1 cellular context compared by ENCODE assay signal in the genomic region with DNA sequence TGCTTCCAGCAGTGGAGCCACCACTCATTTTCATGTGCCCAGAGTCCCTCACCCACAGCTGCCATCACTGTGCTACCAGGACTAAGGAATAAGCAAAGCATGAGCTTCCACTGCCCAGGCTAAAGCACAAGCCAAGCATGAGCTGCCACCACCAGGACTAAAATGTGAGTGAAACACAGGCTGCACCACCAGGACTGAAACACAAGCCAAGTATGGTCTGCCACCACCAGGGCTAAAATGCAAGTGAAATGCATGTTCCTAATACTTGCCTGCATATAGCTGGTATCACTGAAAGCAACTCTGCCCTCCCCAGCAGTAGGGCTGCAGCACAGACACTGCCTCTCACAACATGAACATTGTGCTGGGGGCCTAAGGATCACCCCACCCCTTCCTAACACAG.
TF ChIP-seq lines count a peak whose summit lies in the region.

No MANE protein-coding gene starts in this region.

TF ChIP-seq in GM23338, 12 proteins besides CTCF, POLR2A, EP300 and RAD21 (continued from another document):
- TF ChIP-seq ZNF462 (CRISPR knock-in tag; IDR thresholded peaks at IDR 0.05) (no peak), REST (IDR thresholded peaks at IDR 0.05; ENCODE audit: unreplicated experiment) (no peak), NANOG (IDR thresholded peaks at IDR 0.05; ENCODE audit: borderline replicate concordance) (no peak), ZNF331 (CRISPR knock-in tag; IDR thresholded peaks at IDR 0.05; ENCODE audit: low read depth) (no peak), EZH2phosphoT487 (IDR thresholded peaks at IDR 0.05; ENCODE audit: unreplicated experiment) (no peak), EZH2 (IDR thresholded peaks at IDR 0.05; ENCODE audit: low read depth, unreplicated experiment) (no peak), CREB1 (CRISPR knock-in tag; IDR thresholded peaks at IDR 0.05; ENCODE audit: low read depth) (no peak), STAT1 (IDR thresholded peaks at IDR 0.05; ENCODE audit: unreplicated experiment) (no peak), JUNB (IDR thresholded peaks at IDR 0.05; ENCODE audit: unreplicated experiment) (no peak)
TF ChIP-seq in GM23338: peak in this region for 0.
